1 cellular context compared by ENCODE assay signal in the genomic region with DNA sequence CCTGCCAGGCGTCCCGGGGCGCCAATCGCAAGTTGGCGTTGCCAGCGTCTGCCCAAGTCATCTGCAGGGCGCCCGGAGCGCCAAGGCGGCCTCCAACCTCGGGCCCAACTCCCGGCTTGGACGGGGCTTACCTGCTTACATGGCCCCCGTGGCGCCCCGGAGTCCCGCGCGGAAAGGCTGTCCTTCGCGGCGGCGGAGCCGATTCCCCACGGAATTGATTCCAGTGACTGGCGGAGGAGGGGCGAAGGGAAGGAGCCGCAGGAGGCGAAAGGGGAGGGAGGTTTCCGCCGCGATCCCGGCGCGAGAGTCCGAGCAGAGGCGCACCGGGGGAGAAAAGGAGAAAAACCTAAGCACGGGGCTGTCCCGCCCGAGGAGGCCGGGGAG.
TF ChIP-seq lines count a peak whose summit lies in the region.

No MANE protein-coding gene starts in this region.

TF ChIP-seq in GM23338, 12 proteins besides CTCF, POLR2A, EP300 and RAD21 (continued from another document):
- TF ChIP-seq ZNF114 (CRISPR knock-in tag; IDR thresholded peaks at IDR 0.05) = no peak
